In the genomic region with DNA sequence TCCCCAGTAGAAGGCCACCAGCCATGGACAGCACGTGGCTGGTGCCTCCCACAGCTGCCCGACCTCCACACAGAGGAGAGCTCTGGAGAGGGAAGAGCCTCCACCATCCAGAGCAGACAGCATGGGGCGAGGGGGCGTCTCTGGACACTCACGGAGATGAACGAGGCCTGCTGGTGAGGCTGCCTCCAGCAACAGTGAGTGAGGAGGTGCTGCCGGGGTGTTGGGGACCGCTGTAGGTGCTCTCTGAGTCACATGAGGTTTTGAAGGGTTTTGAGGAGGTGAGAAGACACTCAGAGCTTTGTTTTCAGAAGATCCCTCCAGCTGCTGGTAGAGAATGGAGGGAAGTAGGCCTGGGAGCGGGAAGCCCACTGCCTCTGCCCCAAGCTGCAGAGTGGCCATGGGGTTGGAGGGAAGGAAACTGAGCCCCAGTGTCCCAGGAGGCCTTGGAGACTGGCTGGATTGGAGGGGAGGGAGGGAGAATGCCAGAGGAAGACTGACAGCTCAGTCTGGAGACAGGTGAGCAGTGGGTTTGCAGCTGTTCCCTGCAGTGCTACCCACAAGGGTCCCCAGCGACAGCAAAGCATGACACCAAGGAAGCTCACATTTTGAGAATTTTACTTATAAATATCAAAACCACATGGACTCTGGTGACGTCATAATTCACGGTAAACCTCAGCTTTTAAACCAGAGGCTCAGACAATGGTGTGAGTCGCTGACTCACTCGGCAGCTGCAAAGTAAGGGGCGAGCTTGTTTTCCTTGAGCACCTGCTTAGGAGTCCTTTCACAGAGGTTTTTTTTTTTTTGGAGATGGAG, we compare ENCODE assay signal across 10 cellular contexts.
DNase-seq lines count a peak whose midpoint lies in the region; ATAC-seq and TF ChIP-seq lines count a peak whose summit lies in the region.
"Had no signal": no experiment of that assay in that cellular context is flagged by ENCODE, and none has a peak within 500 bp of the region (broad histone marks: within the 10 kb centered on the region; RNA-seq: fewer than 3 reads in every experiment).

No MANE protein-coding gene starts in this region.

- no TSS peak for BruUV-seq in A673 (replicated peaks; lab: Mats Ljungman, UMichigan)

- DNase-seq in A673 (ENCODE audit: low spot score) = peak; percentile 8
- peak; percentile 95 for DNase-seq in ELR (ENCODE audit: low read depth)
- no peak for DNase-seq in SK-N-SH
- peak; percentile 87 for DNase-seq in fibroblast of villous mesenchyme (ENCODE audit: low read depth)
- DNase-seq in activated gamma-delta T cell treated with Interleukin-2 at 50 U/mL for 16 hours = no peak
- no peak for DNase-seq in testis
- DNase-seq: natural killer cell, OCI-M1 had no signal

- H3K79me2 ChIP-seq in SK-N-SH (ENCODE audit: insufficient read depth) = no peaks in the 10 kb centered on the region

- H3K27me3 ChIP-seq in A673 (replicated peaks; ENCODE audit: insufficient read depth, low read depth, low read length, poor library complexity) (no peaks in the 10 kb centered on the region), SK-N-SH (ENCODE audit: insufficient read depth) (no peaks in the 10 kb centered on the region), testis (no peaks in the 10 kb centered on the region)

- H3K4me2 ChIP-seq in SK-N-SH = no peak overlapping the region

- no peak overlapping the region for H3K9ac ChIP-seq in SK-N-SH

- H3K9me3 ChIP-seq in A673 (ENCODE audit: low read depth, low read length, poor library complexity, severe bottlenecking) = no peaks in the 10 kb centered on the region
- H3K9me3 ChIP-seq in SK-N-SH = no peaks in the 10 kb centered on the region
- H3K9me3 ChIP-seq in testis = no peaks in the 10 kb centered on the region

- no peak overlapping the region for H3K27ac ChIP-seq in A673 (ENCODE audit: low read depth, low read length, poor library complexity, severe bottlenecking)
- H3K27ac ChIP-seq in SK-N-SH (ENCODE audit: low read depth in 2 of 2, low read length in 1 of 2) = no peak overlapping the region
- H3K27ac ChIP-seq in testis = no peak overlapping the region

- no peaks in the 10 kb centered on the region for H3K9me2 ChIP-seq in SK-N-SH

- H3K36me3 ChIP-seq in A673 (ENCODE audit: insufficient read depth, low read length, poor library complexity, severe bottlenecking) (no peaks in the 10 kb centered on the region), SK-N-SH (replicated peaks in 1 of 2; ENCODE audit: control insufficient read depth in 1 of 2, insufficient read depth in 2 of 2, low read length in 1 of 2) (no peaks in the 10 kb centered on the region), testis (ENCODE audit: low read depth, missing control alignments) (no peaks in the 10 kb centered on the region)

- no peaks in the 10 kb centered on the region for H3K4me1 ChIP-seq in A673 (ENCODE audit: insufficient read depth, low read length, poor library complexity, severe bottlenecking)
- H3K4me1 ChIP-seq in SK-N-SH (ENCODE audit: control insufficient read depth in 1 of 2, insufficient read depth in 2 of 2, low read depth in 1 of 2, low read length in 1 of 2) = no peaks in the 10 kb centered on the region
- no peaks in the 10 kb centered on the region for H3K4me1 ChIP-seq in testis

- ATAC-seq in GM21786 (IDR thresholded peaks at IDR 0.05; ENCODE audit: unreplicated experiment) = no peak
- no peak for ATAC-seq in GM18870 (IDR thresholded peaks at IDR 0.05; ENCODE audit: unreplicated experiment)

- TF ChIP-seq POLR2A in testis (IDR thresholded peaks at IDR 0.05) = no peak

- H3K4me3 ChIP-seq in A673 (ENCODE audit: low read depth, low read length, poor library complexity, severe bottlenecking) (no peak overlapping the region), SK-N-SH (ENCODE audit: low read depth in 2 of 2, low read length in 1 of 2) (no peak overlapping the region), fibroblast of villous mesenchyme (ENCODE audit: low read depth, low read length) (no peak overlapping the region), testis (no peak overlapping the region)

- intact Hi-C loops in A673 (cut with micrococcal nuclease; ENCODE audit: unreplicated experiment) = no loop called here
- intact Hi-C loops in testis (cut with DNase I; ENCODE audit: low total_unique reads) = no loop called here

- POLR2A ChIA-PET in A673 (lab: Charles Lee; ENCODE audit: low non-redundant PET) (no interaction called here), SK-N-SH (lab: Yijun Ruan, JAX) (no interaction called here)

- H4K20me1 ChIP-seq in SK-N-SH (ENCODE audit: insufficient read depth) = no peaks in the 10 kb centered on the region

- TF ChIP-seq EP300 in SK-N-SH (IDR thresholded peaks at IDR 0.05; ENCODE audit: borderline replicate concordance in 1 of 2, low read depth in 1 of 2, low read length in 1 of 2) = no peak; a peak in 1 of 4 replicates

- TF ChIP-seq RAD21 in SK-N-SH (IDR thresholded peaks at IDR 0.05; ENCODE audit: low read length) = no peak

- TF ChIP-seq CTCF in A673 (conservative IDR thresholded peaks at IDR 0.05; ENCODE audit: low read depth, low read length) = no peak
- TF ChIP-seq CTCF in SK-N-SH (IDR thresholded peaks at IDR 0.05) = no peak
- TF ChIP-seq CTCF in fibroblast of villous mesenchyme (IDR thresholded peaks at IDR 0.05; ENCODE audit: insufficient read depth, low read depth, low read length) = no peak
- TF ChIP-seq CTCF in testis (IDR thresholded peaks at IDR 0.05) = no peak

- CTCF ChIA-PET in A673 (lab: Charles Lee) (no interaction called here), SK-N-SH (lab: Yijun Ruan, JAX) (interaction anchor here (0.6 kb wide), 1 partner anchor 75 kb away, joined by 3 read pairs; no protein-coding TSS in a partner anchor)

- H2AFZ ChIP-seq in SK-N-SH (ENCODE audit: low read depth) = no peak overlapping the region

- 68% methylated on average over 15 of the region's 15 CpGs for WGBS in SK-N-SH (ENCODE audit: low lambda C conversion rate)
- 86 to 87% methylated on average over 14 of the region's 15 CpGs for WGBS in testis, 2 donors

- no peaks in the 10 kb centered on the region for H3F3A ChIP-seq in SK-N-SH (replicated peaks; ENCODE audit: insufficient read depth)

TF ChIP-seq in SK-N-SH, 30 proteins besides CTCF, POLR2A, EP300 and RAD21 (continues in another document):
- TF ChIP-seq RFX5 (IDR thresholded peaks at IDR 0.05; ENCODE audit: low read length) = no peak
- TF ChIP-seq, protein P1, sequence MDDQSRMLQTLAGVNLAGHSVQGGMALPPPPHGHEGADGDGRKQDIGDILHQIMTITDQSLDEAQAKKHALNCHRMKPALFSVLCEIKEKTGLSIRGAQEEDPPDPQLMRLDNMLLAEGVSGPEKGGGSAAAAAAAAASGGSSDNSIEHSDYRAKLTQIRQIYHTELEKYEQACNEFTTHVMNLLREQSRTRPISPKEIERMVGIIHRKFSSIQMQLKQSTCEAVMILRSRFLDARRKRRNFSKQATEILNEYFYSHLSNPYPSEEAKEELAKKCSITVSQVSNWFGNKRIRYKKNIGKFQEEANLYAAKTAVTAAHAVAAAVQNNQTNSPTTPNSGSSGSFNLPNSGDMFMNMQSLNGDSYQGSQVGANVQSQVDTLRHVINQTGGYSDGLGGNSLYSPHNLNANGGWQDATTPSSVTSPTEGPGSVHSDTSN (IDR thresholded peaks at IDR 0.05) = peak; percentile 6; the same call in 1 of the 2 replicates
- TF ChIP-seq TCF12 (IDR thresholded peaks at IDR 0.05) = peak; percentile 81
- no peak for TF ChIP-seq TEAD4 (IDR thresholded peaks at IDR 0.05; ENCODE audit: borderline replicate concordance, insufficient read depth)
- no peak for TF ChIP-seq NRF1 (IDR thresholded peaks at IDR 0.05; ENCODE audit: low read depth, low read length)
- no peak for TF ChIP-seq RCOR1 (IDR thresholded peaks at IDR 0.05; ENCODE audit: low read length)
- peak; percentile 59; the same call in 1 of the 2 replicates for TF ChIP-seq FOSL2 (IDR thresholded peaks at IDR 0.05; ENCODE audit: borderline replicate concordance, low read depth)
- TF ChIP-seq MAX (IDR thresholded peaks at IDR 0.05; ENCODE audit: low read depth) = 0 out of 2 replicates have a peak, but pooled peaks have one; percentile 11
- no peak for TF ChIP-seq USF2 (IDR thresholded peaks at IDR 0.05; ENCODE audit: borderline replicate concordance, low read depth, low read length)
- TF ChIP-seq, protein P2, sequence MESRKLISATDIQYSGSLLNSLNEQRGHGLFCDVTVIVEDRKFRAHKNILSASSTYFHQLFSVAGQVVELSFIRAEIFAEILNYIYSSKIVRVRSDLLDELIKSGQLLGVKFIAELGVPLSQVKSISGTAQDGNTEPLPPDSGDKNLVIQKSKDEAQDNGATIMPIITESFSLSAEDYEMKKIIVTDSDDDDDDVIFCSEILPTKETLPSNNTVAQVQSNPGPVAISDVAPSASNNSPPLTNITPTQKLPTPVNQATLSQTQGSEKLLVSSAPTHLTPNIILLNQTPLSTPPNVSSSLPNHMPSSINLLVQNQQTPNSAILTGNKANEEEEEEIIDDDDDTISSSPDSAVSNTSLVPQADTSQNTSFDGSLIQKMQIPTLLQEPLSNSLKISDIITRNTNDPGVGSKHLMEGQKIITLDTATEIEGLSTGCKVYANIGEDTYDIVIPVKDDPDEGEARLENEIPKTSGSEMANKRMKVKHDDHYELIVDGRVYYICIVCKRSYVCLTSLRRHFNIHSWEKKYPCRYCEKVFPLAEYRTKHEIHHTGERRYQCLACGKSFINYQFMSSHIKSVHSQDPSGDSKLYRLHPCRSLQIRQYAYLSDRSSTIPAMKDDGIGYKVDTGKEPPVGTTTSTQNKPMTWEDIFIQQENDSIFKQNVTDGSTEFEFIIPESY (IDR thresholded peaks at IDR 0.05; ENCODE audit: borderline replicate concordance, low read depth) = no peak
- no peak for TF ChIP-seq GATA2 (CRISPR knock-in tag; IDR thresholded peaks at IDR 0.05)

Comparison
In these comparisons a context has a peak if more than half of its experiments do, and no peak if none do; other contexts are left out.
1. DNase-seq: peak in A673 (single experiment), ELR (single experiment) and fibroblast of villous mesenchyme (single experiment); none in SK-N-SH (single experiment), activated gamma-delta T cell treated with Interleukin-2 at 50 U/mL for 16 hours (single experiment) and testis (single experiment).